ENCODE assay signal across 12 cellular contexts in the genomic region with DNA sequence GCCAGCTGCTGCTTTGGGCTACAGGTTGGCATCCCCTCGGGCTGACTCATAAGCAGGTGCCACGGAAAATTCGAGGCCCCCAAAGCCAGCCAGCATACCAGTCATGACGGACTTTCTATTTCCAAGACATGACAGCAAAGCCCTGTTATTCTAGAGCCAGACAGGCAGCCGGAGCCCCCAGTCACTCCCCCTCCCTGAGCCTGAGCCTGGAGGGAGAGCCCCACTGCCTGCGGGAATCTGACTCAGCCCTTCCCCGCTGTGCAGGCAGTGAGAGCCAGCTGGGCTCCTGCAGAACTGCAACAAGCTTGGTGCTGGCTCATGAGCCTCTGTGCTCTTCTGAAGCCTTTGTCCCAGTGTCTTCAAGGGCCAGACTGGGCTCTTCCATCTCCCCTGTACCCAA. TPM values are rescaled to one million over a fixed set of nuclear protein-coding genes. Genes with fewer than 3 reads are reported as not detected.
DNase-seq lines count a peak whose midpoint lies in the region; ATAC-seq and TF ChIP-seq lines count a peak whose summit lies in the region.
"Had no signal": no experiment of that assay in that cellular context is flagged by ENCODE, and none has a peak within 500 bp of the region (broad histone marks: within the 10 kb centered on the region; RNA-seq: fewer than 3 reads in every experiment).

No MANE protein-coding gene starts in this region.

- no peak overlapping the region for H3K4me3 ChIP-seq in stomach
- H3K4me3 ChIP-seq: skin epidermis had no signal

- peak; percentile 97 for ATAC-seq in foreskin keratinocyte
- no peak for ATAC-seq in stimulated activated effector memory CD8-positive, alpha-beta T cell treated with anti-CD3 and anti-CD28 coated beads, Interleukin-12 subunit alpha, Interleukin-12 subunit beta, amount 100 ng/mL, for 72 hours

- TF ChIP-seq POLR2A in stomach (IDR thresholded peaks at IDR 0.05): no peak

- peak overlapping the region; percentile 93 for H3K27ac Mint-ChIP-seq in osteocyte (ENCODE audit: unreplicated experiment)
- no peak overlapping the region for H3K27ac Mint-ChIP-seq in stimulated activated effector memory CD8-positive, alpha-beta T cell treated with anti-CD3 and anti-CD28 coated beads, Interleukin-12 subunit alpha, Interleukin-12 subunit beta, amount 100 ng/mL, for 72 hours
- H3K27ac Mint-ChIP-seq in T-helper 2 cell treated with Interferon-gamma antibody and Interleukin-4, amounts not matched to agents 5 μg/mL and 100 μg/mL, for 36 hours: no peak overlapping the region

- TF ChIP-seq CTCF in foreskin keratinocyte (conservative IDR thresholded peaks at IDR 0.05): peak; percentile 8
- no peak for TF ChIP-seq CTCF in osteocyte (IDR thresholded peaks at IDR 0.05)
- TF ChIP-seq CTCF in stomach (IDR thresholded peaks at IDR 0.05): no peak

- H3K9me3 ChIP-seq in stomach: no peaks in the 10 kb centered on the region

- no peaks in the 10 kb centered on the region for H3K36me3 ChIP-seq in stomach

- H3K9me3 Mint-ChIP-seq in osteocyte (ENCODE audit: unreplicated experiment): no peaks in the 10 kb centered on the region
- H3K9me3 Mint-ChIP-seq in stimulated activated effector memory CD8-positive, alpha-beta T cell treated with anti-CD3 and anti-CD28 coated beads, Interleukin-12 subunit alpha, Interleukin-12 subunit beta, amount 100 ng/mL, for 72 hours: no peaks in the 10 kb centered on the region
- H3K9me3 Mint-ChIP-seq in T-helper 2 cell treated with Interferon-gamma antibody and Interleukin-4, amounts not matched to agents 5 μg/mL and 100 μg/mL, for 36 hours: no peaks in the 10 kb centered on the region

- H3K36me3 Mint-ChIP-seq in osteocyte (ENCODE audit: unreplicated experiment): no peaks in the 10 kb centered on the region
- H3K36me3 Mint-ChIP-seq in stimulated activated effector memory CD8-positive, alpha-beta T cell treated with anti-CD3 and anti-CD28 coated beads, Interleukin-12 subunit alpha, Interleukin-12 subunit beta, amount 100 ng/mL, for 72 hours: no peaks in the 10 kb centered on the region
- no peaks in the 10 kb centered on the region for H3K36me3 Mint-ChIP-seq in T-helper 2 cell treated with Interferon-gamma antibody and Interleukin-4, amounts not matched to agents 5 μg/mL and 100 μg/mL, for 36 hours (ENCODE audit: low read depth)

- H3K4me1 ChIP-seq in foreskin keratinocyte: peaks cover 7% of the 10 kb centered on the region
- peaks cover 0 to 16% (median 4%) of the 10 kb centered on the region in 4 donors for H3K4me1 ChIP-seq in stomach

- WGBS in stomach, 5 donors: 53 to 66% (median 63%) methylated on average over 7 of the region's 7 CpGs

- intact Hi-C loops in stomach (cut with DNase I; ENCODE audit: low total_unique reads): no loop called here

- H3K27ac ChIP-seq in foreskin keratinocyte (no peak overlapping the region), stomach (no peak overlapping the region)
- H3K27ac ChIP-seq: epithelial cell of prostate had no signal

- H3K27me3 ChIP-seq in foreskin keratinocyte: no peaks in the 10 kb centered on the region
- peaks cover 0 to 5% (median 0%) of the 10 kb centered on the region in 3 donors for H3K27me3 ChIP-seq in stomach

- H3K4me1 Mint-ChIP-seq in osteocyte (ENCODE audit: unreplicated experiment): peaks cover 41% of the 10 kb centered on the region
- peaks cover 9% of the 10 kb centered on the region for H3K4me1 Mint-ChIP-seq in stimulated activated effector memory CD8-positive, alpha-beta T cell treated with anti-CD3 and anti-CD28 coated beads, Interleukin-12 subunit alpha, Interleukin-12 subunit beta, amount 100 ng/mL, for 72 hours
- H3K4me1 Mint-ChIP-seq in T-helper 2 cell treated with Interferon-gamma antibody and Interleukin-4, amounts not matched to agents 5 μg/mL and 100 μg/mL, for 36 hours (ENCODE audit: low read depth): peaks cover 3% of the 10 kb centered on the region

- no peaks in the 10 kb centered on the region for H3K27me3 Mint-ChIP-seq in osteocyte (ENCODE audit: unreplicated experiment)
- H3K27me3 Mint-ChIP-seq in T-helper 2 cell treated with Interferon-gamma antibody and Interleukin-4, amounts not matched to agents 5 μg/mL and 100 μg/mL, for 36 hours (ENCODE audit: low read depth): no peaks in the 10 kb centered on the region

- DNase-seq in GM04504 (ENCODE audit: low read depth): peak; percentile 54
- DNase-seq in RPMI7951 (ENCODE audit: low read depth): peak; percentile 89
- DNase-seq in foreskin keratinocyte: peak; percentile 63 to 73
- peak; percentile 93 for DNase-seq in osteocyte (ENCODE audit: extremely low spot score, unreplicated experiment)
- no peak for DNase-seq in stomach
- DNase-seq in stimulated activated effector memory CD8-positive, alpha-beta T cell treated with anti-CD3 and anti-CD28 coated beads, Interleukin-12 subunit alpha, Interleukin-12 subunit beta, amount 100 ng/mL, for 72 hours (ENCODE audit: low spot score in 2 of 2): no peak
- no peak for DNase-seq in amniotic stem cell (lab: John Stamatoyannopoulos, UW)
- DNase-seq in T-helper 2 cell treated with Interferon-gamma antibody and Interleukin-4, amounts not matched to agents 5 μg/mL and 100 μg/mL, for 36 hours (ENCODE audit: low spot score): no peak
- DNase-seq: NCI-H2029 had no signal

- TF ChIP-seq EP300 in stomach (IDR thresholded peaks at IDR 0.05): no peak

- peak overlapping the region; percentile 17 for H3K4me3 Mint-ChIP-seq in osteocyte (ENCODE audit: unreplicated experiment)
- H3K4me3 Mint-ChIP-seq in stimulated activated effector memory CD8-positive, alpha-beta T cell treated with anti-CD3 and anti-CD28 coated beads, Interleukin-12 subunit alpha, Interleukin-12 subunit beta, amount 100 ng/mL, for 72 hours: no peak overlapping the region
- H3K4me3 Mint-ChIP-seq in T-helper 2 cell treated with Interferon-gamma antibody and Interleukin-4, amounts not matched to agents 5 μg/mL and 100 μg/mL, for 36 hours: no peak overlapping the region

RNA-seq across cellular contexts. Expression of gene BTBD16, which starts 15.8 kb away (rescaled TPM):
- not detected in 2 replicates for total RNA-seq in RPMI7951 (2014; rRNA removed; shearing (Covaris generic))
- total RNA-seq in foreskin keratinocyte: 0.48 and 0.53 TPM in 2 replicates
- 0.55 and 0.68 TPM in 2 replicates for polyA plus RNA-seq in foreskin keratinocyte
- not detected in 2 replicates for total RNA-seq in osteocyte
- not detected for total RNA-seq in stomach
- under 1 TPM in 1 of 3 donors, not detected in 2; 0.40 TPM for polyA plus RNA-seq in stomach
- total RNA-seq: activated CD8-positive, alpha-beta memory T cell treated with anti-CD3 and anti-CD28 coated beads for 36 hours had no signal

Comparison
In these comparisons a context has a peak if more than half of its experiments do, and no peak if none do; other contexts are left out.
1. DNase-seq: peak in GM04504 (single experiment), RPMI7951 (single experiment), foreskin keratinocyte (2 of 2) and osteocyte (single experiment); none in stomach (single experiment), stimulated activated effector memory CD8-positive, alpha-beta T cell treated with anti-CD3 and anti-CD28 coated beads, Interleukin-12 subunit alpha, Interleukin-12 subunit beta, amount 100 ng/mL, for 72 hours (0 of 2), amniotic stem cell (single experiment) and T-helper 2 cell treated with Interferon-gamma antibody and Interleukin-4, amounts not matched to agents 5 μg/mL and 100 μg/mL, for 36 hours (single experiment).